In genomic region chr7:38060637-38061036, GRCh38 we compare ENCODE assay signal across 21 cellular contexts.
DNase-seq lines count a peak whose midpoint lies in the region; ATAC-seq, FAIRE-seq and TF ChIP-seq lines count a peak whose summit lies in the region.
"Had no signal": no experiment of that assay in that cellular context is flagged by ENCODE, and none has a peak within 500 bp of the region (broad histone marks: within the 10 kb centered on the region; RNA-seq: fewer than 3 reads in every experiment).

No MANE protein-coding gene starts in this region.

- H4K20me1 ChIP-seq in HepG2 (ENCODE audit: insufficient read depth, low read length), result no peaks in the 10 kb centered on the region
- no peaks in the 10 kb centered on the region for H4K20me1 ChIP-seq in IMR-90 (ENCODE audit: insufficient read depth, low read length)
- no peaks in the 10 kb centered on the region for H4K20me1 ChIP-seq in H1 (replicated peaks in 1 of 2; ENCODE audit: control insufficient read depth in 1 of 2, insufficient read depth in 2 of 2, low read length in 2 of 2)
- H4K20me1 ChIP-seq: BLaER1 treated with 17β-estradiol and CSF1 and Interleukin-3, amounts not matched to agents 10 nM and 100 nM had no signal

- H2BK5ac ChIP-seq in IMR-90 (ENCODE audit: low read depth, low read length, poor library complexity, severe bottlenecking), result no peak overlapping the region
- H2BK5ac ChIP-seq in H1 (ENCODE audit: low read depth, low read length), result no peak overlapping the region

- H4K5ac ChIP-seq in IMR-90 (ENCODE audit: low read depth, low read length) (no peak overlapping the region), H1 (ENCODE audit: insufficient read length, low read depth, low read length) (no peak overlapping the region)

- TF ChIP-seq RAD21 in HepG2 (CRISPR knock-in tag; IDR thresholded peaks at IDR 0.05) (no peak), IMR-90 (IDR thresholded peaks at IDR 0.05; ENCODE audit: low read length) (no peak), H1 (IDR thresholded peaks at IDR 0.05 in 1 of 2, conservative IDR thresholded peaks at IDR 0.05 in 1 of 2; ENCODE audit: low read depth in 2 of 2, low read length in 2 of 2) (no peak)

- H2BK15ac ChIP-seq in IMR-90 (ENCODE audit: low read depth, low read length) (no peak overlapping the region), H1 (ENCODE audit: low read length) (no peak overlapping the region)

- POLR2A ChIA-PET in HepG2 (lab: Yijun Ruan, JAX) (no interaction called here), IMR-90 (lab: Charles Lee; ENCODE audit: unreplicated experiment) (no interaction called here), H1 (lab: Charles Lee; ENCODE audit: partially characterized antibody) (no interaction called here)

- no peak for TF ChIP-seq POLR2A in HepG2 (IDR thresholded peaks at IDR 0.05; ENCODE audit: insufficient read depth in 1 of 2, low read depth in 2 of 2, low read length in 2 of 2)
- TF ChIP-seq POLR2A in right lobe of liver (IDR thresholded peaks at IDR 0.05), result no peak
- TF ChIP-seq POLR2A in IMR-90 (IDR thresholded peaks at IDR 0.05; ENCODE audit: low read depth, low read length), result no peak
- TF ChIP-seq POLR2A in H1 (IDR thresholded peaks at IDR 0.05; ENCODE audit: control extremely low read depth in 1 of 2, low read depth in 2 of 2, low read length in 2 of 2), result no peak

- H4K8ac ChIP-seq in IMR-90 (ENCODE audit: low read depth in 2 of 2, low read length in 2 of 2), result no peak overlapping the region
- H4K8ac ChIP-seq in H1 (ENCODE audit: extremely low read depth, insufficient read depth, low read length), result no peak overlapping the region

- H3K4me3 ChIP-seq in HepG2 (replicated peaks in 1 of 3; ENCODE audit: insufficient read depth in 1 of 3, low read depth in 2 of 3, low read length in 3 of 3) (no peak overlapping the region), right lobe of liver (no peak overlapping the region), IMR-90 (ENCODE audit: insufficient read depth, low read depth, low read length) (no peak overlapping the region), H1 (ENCODE audit: extremely low read depth in 1 of 4, insufficient read depth in 2 of 4, low read depth in 3 of 4, low read length in 4 of 4) (no peak overlapping the region)
- H3K4me3 ChIP-seq: BLaER1 treated with 17β-estradiol and CSF1 and Interleukin-3, amounts not matched to agents 10 nM and 100 nM had no signal

- H3K79me2 ChIP-seq in HepG2 (ENCODE audit: insufficient read depth, low read length), result no peaks in the 10 kb centered on the region
- H3K79me2 ChIP-seq in H1 (ENCODE audit: control insufficient read depth in 1 of 2, insufficient read depth in 2 of 2, low read length in 2 of 2), result no peaks in the 10 kb centered on the region

- 2% methylated on average over 1 of the region's 1 CpG for WGBS in HepG2 (ENCODE audit: low lambda C conversion rate)
- 57% methylated on average over 1 of the region's 1 CpG for WGBS in right lobe of liver (ENCODE audit: insufficient coverage, low coverage, low lambda C conversion rate, missing lambda C conversion rate)
- WGBS in IMR-90 (ENCODE audit: extremely low coverage in 2 of 2, insufficient read length in 1 of 2), 2 experiments, result no CpG with 5 or more reads among the region's 1 CpG
- WGBS in H1 (ENCODE audit: extremely low coverage in 1 of 2, insufficient coverage in 1 of 2, insufficient read length in 1 of 2, insufficient replicate concordance in 2 of 2, low coverage in 1 of 2, low lambda C conversion rate in 2 of 2, missing lambda C conversion rate in 1 of 2), 2 experiments, result 87% methylated on average over 1 of the region's 1 CpG; no CpG with 5 or more reads in 1 of the 2 experiments

- dilution Hi-C loops in IMR-90 (cut with HindIII; ENCODE audit: low sequenced_read_pairs, unreplicated experiment), result no loop called here

- ATAC-seq in HepG2, result no peak
- ATAC-seq in right lobe of liver, result no peak
- no peak for ATAC-seq in IMR-90 (ENCODE audit: low read depth)
- ATAC-seq in GM21528 (IDR thresholded peaks at IDR 0.05; ENCODE audit: low FRiP score, unreplicated experiment), result no peak
- ATAC-seq: CD8-positive, alpha-beta T cell had no signal

- H2BK20ac ChIP-seq in IMR-90 (ENCODE audit: low read depth, low read length), result no peak overlapping the region
- no peak overlapping the region for H2BK20ac ChIP-seq in H1 (ENCODE audit: low read length)

- intact Hi-C loops in HepG2 (cut with micrococcal nuclease; ENCODE audit: unreplicated experiment), result no loop called here
- intact Hi-C loops in right lobe of liver (cut with DNase I), result no loop called here
- intact Hi-C loops in IMR-90 (cut with micrococcal nuclease), result no loop called here

- H3K36me3 ChIP-seq in HepG2 (replicated peaks in 1 of 2; ENCODE audit: control insufficient read depth in 1 of 2, insufficient read depth in 2 of 2, low read length in 2 of 2) (no peaks in the 10 kb centered on the region), right lobe of liver (no peaks in the 10 kb centered on the region), IMR-90 (ENCODE audit: control insufficient read depth, insufficient read depth, low read length) (no peaks in the 10 kb centered on the region), H1 (ENCODE audit: control insufficient read depth in 2 of 4, insufficient read depth in 4 of 4, low read length in 3 of 4) (no peaks in the 10 kb centered on the region)
- H3K36me3 ChIP-seq: BLaER1 treated with 17β-estradiol and CSF1 and Interleukin-3, amounts not matched to agents 10 nM and 100 nM had no signal

- no peak overlapping the region for H2BK12ac ChIP-seq in H1 (ENCODE audit: low read depth, low read length)

- no peak overlapping the region for H3K14ac ChIP-seq in IMR-90 (replicated peaks; ENCODE audit: low read depth, low read length)
- H3K14ac ChIP-seq in H1 (ENCODE audit: insufficient read length), result no peak overlapping the region

- H3K23ac ChIP-seq in IMR-90 (ENCODE audit: low read depth, low read length) (no peak overlapping the region), H1 (ENCODE audit: insufficient read length) (no peak overlapping the region)

- in situ Hi-C loops in HepG2 (cut with HindIII; ENCODE audit: extremely low pct_ligation_motif_present, low pct_unique_long_range_greater_than_20kb) (no loop called here), IMR-90 (cut with MboI; ENCODE audit: low sequenced_read_pairs) (no loop called here)

- H3K18ac ChIP-seq in IMR-90 (ENCODE audit: low read depth, low read length) (no peak overlapping the region), H1 (ENCODE audit: extremely low read depth, low read length) (no peak overlapping the region)

- H2AFZ ChIP-seq in HepG2 (ENCODE audit: low read length), result no peak overlapping the region
- no peak overlapping the region for H2AFZ ChIP-seq in IMR-90 (replicated peaks; ENCODE audit: low read length, poor library complexity)
- no peak overlapping the region for H2AFZ ChIP-seq in H1 (ENCODE audit: low read length)

- H3K4me2 ChIP-seq in HepG2 (ENCODE audit: low read depth, low read length), result no peak overlapping the region
- no peak overlapping the region for H3K4me2 ChIP-seq in IMR-90 (ENCODE audit: low read depth, low read length)
- no peak overlapping the region for H3K4me2 ChIP-seq in H1 (ENCODE audit: insufficient read depth in 1 of 2, low read depth in 2 of 2, low read length in 2 of 2)
- H3K4me2 ChIP-seq: BLaER1 treated with 17β-estradiol and CSF1 and Interleukin-3, amounts not matched to agents 10 nM and 100 nM had no signal

- BruUV-seq in HepG2 (replicated peaks; lab: Mats Ljungman, UMichigan) (no TSS peak), IMR-90 (replicated peaks; lab: Mats Ljungman, UMichigan) (no TSS peak)

- TF ChIP-seq EP300 in HepG2 (IDR thresholded peaks at IDR 0.05; ENCODE audit: low read depth in 2 of 2, low read length in 2 of 2), result no peak
- no peak for TF ChIP-seq EP300 in HepG2 (CRISPR knock-in tag; IDR thresholded peaks at IDR 0.05; ENCODE audit: borderline replicate concordance)
- TF ChIP-seq EP300 in H1 (IDR thresholded peaks at IDR 0.05; ENCODE audit: borderline replicate concordance in 1 of 2, low read depth in 2 of 2, low read length in 2 of 2), result no peak

- H2AK5ac ChIP-seq in IMR-90 (ENCODE audit: low read depth, low read length), result no peak overlapping the region
- H2AK5ac ChIP-seq in H1 (ENCODE audit: low read depth, low read length), result no peak overlapping the region

- H3K79me1 ChIP-seq in IMR-90 (ENCODE audit: low read depth in 1 of 2, low read length in 2 of 2) (no peaks in the 10 kb centered on the region), H1 (ENCODE audit: low read depth, low read length) (no peaks in the 10 kb centered on the region)

- H2BK120ac ChIP-seq in IMR-90 (ENCODE audit: low read depth, low read length) (no peak overlapping the region), H1 (replicated peaks; ENCODE audit: low read depth, low read length) (no peak overlapping the region)

- H3K4ac ChIP-seq in IMR-90 (ENCODE audit: low read depth, low read length), result no peak overlapping the region
- no peak overlapping the region for H3K4ac ChIP-seq in H1 (replicated peaks; ENCODE audit: insufficient read length, low read depth, low read length)

- no peaks in the 10 kb centered on the region for H3K9me3 ChIP-seq in HepG2 (ENCODE audit: low read length)
- H3K9me3 ChIP-seq in right lobe of liver, result no peaks in the 10 kb centered on the region
- H3K9me3 ChIP-seq in IMR-90 (ENCODE audit: control insufficient read depth, insufficient read depth, low read length), result no peaks in the 10 kb centered on the region
- no peaks in the 10 kb centered on the region for H3K9me3 ChIP-seq in H1 (ENCODE audit: insufficient read depth in 2 of 2, low read depth in 1 of 2, low read length in 1 of 2)
- H3K9me3 ChIP-seq: BLaER1 treated with 17β-estradiol and CSF1 and Interleukin-3, amounts not matched to agents 10 nM and 100 nM; Caco-2 had no signal

- H3K56ac ChIP-seq in IMR-90 (ENCODE audit: extremely low read depth, insufficient read depth, low read length) (no peak overlapping the region), H1 (replicated peaks; ENCODE audit: insufficient read length, low read depth, low read length) (no peak overlapping the region)

- no peaks in the 10 kb centered on the region for H3K9me1 ChIP-seq in IMR-90 (ENCODE audit: insufficient read depth, low read length)

- no peak for DNase-seq in HepG2 (ENCODE audit: low spot score)
- DNase-seq in right lobe of liver, result no peak
- no peak for DNase-seq in IMR-90
- no peak for DNase-seq in H1 (ENCODE audit: low read depth in 1 of 2, low spot score in 2 of 2)
- no peak for DNase-seq in NCI-H1092 treated with DMSO at 0.1 percent for 48 hours (lab: John Stamatoyannopoulos, UW)
- DNase-seq: 8988T; AML-193; Caco-2; Calu3; CD4-positive, alpha-beta T cell; CD8-positive, alpha-beta T cell; DMS79 treated with DMSO at 0.1 percent for 48 hours; GF-D8 had no signal

- H3K4me1 ChIP-seq in HepG2 (ENCODE audit: insufficient read depth, low read length) (no peaks in the 10 kb centered on the region), right lobe of liver (no peaks in the 10 kb centered on the region), IMR-90 (ENCODE audit: control insufficient read depth, insufficient read depth, low read length) (no peaks in the 10 kb centered on the region), H1 (replicated peaks in 1 of 4; ENCODE audit: control insufficient read depth in 3 of 4, insufficient read depth in 4 of 4, low read length in 3 of 4) (no peaks in the 10 kb centered on the region)
- H3K4me1 ChIP-seq: BLaER1 treated with 17β-estradiol and CSF1 and Interleukin-3, amounts not matched to agents 10 nM and 100 nM; Caco-2 had no signal

- no peaks in the 10 kb centered on the region for H3K23me2 ChIP-seq in H1 (ENCODE audit: low read depth, low read length)

- H3K9ac ChIP-seq in HepG2 (ENCODE audit: insufficient read depth, low read depth, low read length) (no peak overlapping the region), IMR-90 (ENCODE audit: low read depth, low read length) (no peak overlapping the region), H1 (replicated peaks in 1 of 4; ENCODE audit: extremely low read depth in 1 of 4, low read depth in 3 of 4, low read length in 3 of 4) (no peak overlapping the region)
- H3K9ac ChIP-seq: BLaER1 treated with 17β-estradiol and CSF1 and Interleukin-3, amounts not matched to agents 10 nM and 100 nM had no signal

- H2AK9ac ChIP-seq in IMR-90 (replicated peaks; ENCODE audit: low read depth, low read length, poor library complexity), result no peak overlapping the region

- CTCF ChIA-PET in HepG2 (lab: Yijun Ruan, JAX; ENCODE audit: low intra/inter-chr PET ratio, low total read pairs) (no interaction called here), IMR-90 (lab: Yijun Ruan, JAX) (no interaction called here), H1 (lab: Charles Lee; ENCODE audit: partially characterized antibody) (interaction anchor here (2.6 kb wide), 1 partner anchor 10 kb away, joined by 14 read pairs; no protein-coding TSS in a partner anchor)

- TF ChIP-seq CTCF in HepG2 (CRISPR knock-in tag; IDR thresholded peaks at IDR 0.05) (no peak), right lobe of liver (IDR thresholded peaks at IDR 0.05) (no peak), IMR-90 (conservative IDR thresholded peaks at IDR 0.05; ENCODE audit: low read depth, low read length) (no peak), H1 (IDR thresholded peaks at IDR 0.05; ENCODE audit: control extremely low read depth in 1 of 3, insufficient read depth in 1 of 3, low read depth in 1 of 3, low read length in 3 of 3) (no peak)

- no peak overlapping the region for H4K91ac ChIP-seq in IMR-90 (ENCODE audit: insufficient read depth, low read depth, low read length)
- no peak overlapping the region for H4K91ac ChIP-seq in H1 (replicated peaks; ENCODE audit: insufficient read length, low read length)

- FAIRE-seq in HepG2 (lab: Jason Lieb, UNC) (no peak), H1 (lab: Jason Lieb, UNC) (no peak)
- FAIRE-seq: A204.1, D721Med, G401.6, GM12891, GM19239 had no signal

- H3K27me3 ChIP-seq in HepG2 (ENCODE audit: control insufficient read depth in 1 of 2, insufficient read depth in 2 of 2, low read length in 2 of 2), result no peaks in the 10 kb centered on the region
- no peaks in the 10 kb centered on the region for H3K27me3 ChIP-seq in right lobe of liver
- H3K27me3 ChIP-seq in IMR-90 (ENCODE audit: control insufficient read depth, insufficient read depth, low read length), result no peaks in the 10 kb centered on the region
- H3K27me3 ChIP-seq in H1 (replicated peaks in 1 of 4; ENCODE audit: control insufficient read depth in 3 of 4, extremely low read depth in 1 of 4, insufficient read depth in 3 of 4, low read length in 3 of 4), result no peaks in the 10 kb centered on the region
- H3K27me3 ChIP-seq: BLaER1 treated with 17β-estradiol and CSF1 and Interleukin-3, amounts not matched to agents 10 nM and 100 nM had no signal

- H3K27ac ChIP-seq in HepG2 (ENCODE audit: extremely low read length, insufficient read depth, low read length) (no peak overlapping the region), right lobe of liver (no peak overlapping the region), IMR-90 (ENCODE audit: insufficient read depth, low read length) (no peak overlapping the region), H1 (ENCODE audit: low read depth, low read length) (no peak overlapping the region)
- H3K27ac ChIP-seq: BLaER1 treated with 17β-estradiol and CSF1 and Interleukin-3, amounts not matched to agents 10 nM and 100 nM; C4-2B had no signal

Comparison
In these comparisons a context has a peak if more than half of its experiments do, and no peak if none do; other contexts are left out.
1. Of the 41 proteins assayed by ChIP-seq in both HepG2 and H1: peak only in HepG2: none; only in H1: none; in both: MAFK; in neither: 40.